In genomic region chr11:105769627-105770026, GRCh38 we compare ENCODE assay signal across 1 cellular context.
TF ChIP-seq lines count a peak whose summit lies in the region.

No MANE protein-coding gene starts in this region.

TF ChIP-seq in HepG2, 621 proteins besides CTCF, POLR2A, EP300 and RAD21 (continued from another document):
- no peak for TF ChIP-seq CSRNP2 (CRISPR knock-in tag; conservative IDR thresholded peaks at IDR 0.05; ENCODE audit: low read depth)
- TF ChIP-seq ZNF34 (CRISPR knock-in tag; IDR thresholded peaks at IDR 0.05; ENCODE audit: borderline replicate concordance) = no peak
- TF ChIP-seq ZFAT (CRISPR knock-in tag; conservative IDR thresholded peaks at IDR 0.05) = no peak
- no peak for TF ChIP-seq ZMYM2 (CRISPR knock-in tag; IDR thresholded peaks at IDR 0.05)
- peak; percentile 67 to 73 for TF ChIP-seq MAFK (conservative IDR thresholded peaks at IDR 0.05 in 1 of 2, IDR thresholded peaks at IDR 0.05 in 1 of 2; ENCODE audit: low read length in 2 of 2)
